8 cellular contexts compared by ENCODE assay signal in genomic region chr15:60477991-60478632, GRCh38. TPM values are rescaled to one million over a fixed set of nuclear protein-coding genes. Genes with fewer than 3 reads are reported as not detected.
A peak's percentile ranks its signal among the peaks of the same experiment; 100 is the strongest.
DNase-seq lines count a peak whose midpoint lies in the region; ATAC-seq and TF ChIP-seq lines count a peak whose summit lies in the region.

No MANE protein-coding gene starts in this region.

- H3K9me3 ChIP-seq in liver (ENCODE audit: control insufficient read depth in 4 of 4, low read length in 3 of 4) (no peaks in the 10 kb centered on the region), thymus (ENCODE audit: control insufficient read depth) (no peaks in the 10 kb centered on the region)

- no peak for ATAC-seq in stimulated activated naive CD8-positive, alpha-beta T cell treated with anti-CD3 and anti-CD28 coated beads, Interleukin-15, Interleukin-2, amounts not matched to agents 100 U/mL and 50 U/mL, for 24 hours
- ATAC-seq in HG03135 (IDR thresholded peaks at IDR 0.05; ENCODE audit: unreplicated experiment): no peak

- H3K36me3 Mint-ChIP-seq in stimulated activated naive CD8-positive, alpha-beta T cell treated with anti-CD3 and anti-CD28 coated beads, Interleukin-15, Interleukin-2, amounts not matched to agents 100 ng/mL and 50 ng/mL, for 24 hours (ENCODE audit: low read depth): peaks cover 30% of the 10 kb centered on the region
- peaks cover 15% of the 10 kb centered on the region for H3K36me3 Mint-ChIP-seq in dendritic cell treated with granulocyte-macrophage colony-stimulating factor and Interleukin-4, amounts not matched to agents 40 ng/mL and 50 ng/mL, for 4 days (ENCODE audit: low read depth)

- no peaks in the 10 kb centered on the region for H3K27me3 ChIP-seq in liver (ENCODE audit: control insufficient read depth in 4 of 4, insufficient read depth in 4 of 4, low read length in 3 of 4)
- H3K27me3 ChIP-seq in thymus (ENCODE audit: control insufficient read depth, insufficient read depth): no peaks in the 10 kb centered on the region

- no peaks in the 10 kb centered on the region for H3K9me3 Mint-ChIP-seq in stimulated activated naive CD8-positive, alpha-beta T cell treated with anti-CD3 and anti-CD28 coated beads, Interleukin-15, Interleukin-2, amounts not matched to agents 100 ng/mL and 50 ng/mL, for 24 hours
- H3K9me3 Mint-ChIP-seq in dendritic cell treated with granulocyte-macrophage colony-stimulating factor and Interleukin-4, amounts not matched to agents 40 ng/mL and 50 ng/mL, for 4 days: no peaks in the 10 kb centered on the region

- H3K4me1 ChIP-seq in liver (ENCODE audit: control insufficient read depth in 4 of 4, insufficient read depth in 4 of 4, low read length in 3 of 4) (peaks cover 15 to 48% (median 33%) of the 10 kb centered on the region in 4 donors), thymus (ENCODE audit: control insufficient read depth, insufficient read depth, low read length) (peaks cover 11% of the 10 kb centered on the region)

- H3K27me3 Mint-ChIP-seq in stimulated activated naive CD8-positive, alpha-beta T cell treated with anti-CD3 and anti-CD28 coated beads, Interleukin-15, Interleukin-2, amounts not matched to agents 100 ng/mL and 50 ng/mL, for 24 hours: no peaks in the 10 kb centered on the region
- H3K27me3 Mint-ChIP-seq in dendritic cell treated with granulocyte-macrophage colony-stimulating factor and Interleukin-4, amounts not matched to agents 40 ng/mL and 50 ng/mL, for 4 days: no peaks in the 10 kb centered on the region

- 14% methylated on average over 9 of the region's 9 CpGs for WGBS in liver
- WGBS in thymus: 20% methylated on average over 9 of the region's 9 CpGs

- intact Hi-C loops in dendritic cell treated with granulocyte-macrophage colony-stimulating factor and Interleukin-4, amounts not matched to agents 40 ng/mL and 50 ng/mL, for 4 days (cut with micrococcal nuclease): loop anchor here (5.0 kb wide), 1 partner anchor 86 kb away; no protein-coding TSS in a partner anchor

- H3K27ac Mint-ChIP-seq in stimulated activated naive CD8-positive, alpha-beta T cell treated with anti-CD3 and anti-CD28 coated beads, Interleukin-15, Interleukin-2, amounts not matched to agents 100 ng/mL and 50 ng/mL, for 24 hours: peak overlapping the region; percentile 99
- H3K27ac Mint-ChIP-seq in dendritic cell treated with granulocyte-macrophage colony-stimulating factor and Interleukin-4, amounts not matched to agents 40 ng/mL and 50 ng/mL, for 4 days: peak overlapping the region; percentile 99

- peaks cover 59% of the 10 kb centered on the region for H3K4me1 Mint-ChIP-seq in stimulated activated naive CD8-positive, alpha-beta T cell treated with anti-CD3 and anti-CD28 coated beads, Interleukin-15, Interleukin-2, amounts not matched to agents 100 ng/mL and 50 ng/mL, for 24 hours (ENCODE audit: low read depth)
- H3K4me1 Mint-ChIP-seq in dendritic cell treated with granulocyte-macrophage colony-stimulating factor and Interleukin-4, amounts not matched to agents 40 ng/mL and 50 ng/mL, for 4 days (ENCODE audit: low read depth): peaks cover 29% of the 10 kb centered on the region

- no peak for DNase-seq in stimulated activated naive CD8-positive, alpha-beta T cell treated with anti-CD3 and anti-CD28 coated beads, Interleukin-15, Interleukin-2, amounts not matched to agents 100 U/mL and 50 U/mL, for 24 hours
- DNase-seq in RKO (ENCODE audit: low spot score): peak; percentile 71
- DNase-seq in SKM-1 treated with dmso at 0.1 percent for 144 hours (lab: John Stamatoyannopoulos, UW; ENCODE audit: unreplicated experiment): no peak

- H3K9ac ChIP-seq in liver (ENCODE audit: low read depth in 1 of 2, low read length in 2 of 2): peak overlapping the region; percentile 56 to 83

- H3K4me3 ChIP-seq in liver (ENCODE audit: low read depth in 1 of 3, low read length in 3 of 3): peak overlapping the region; percentile 68 to 76 (median 74)
- H3K4me3 ChIP-seq in thymus (ENCODE audit: low read length): peak overlapping the region; percentile 64

- H3K36me3 ChIP-seq in liver (ENCODE audit: control insufficient read depth in 4 of 4, insufficient read depth in 3 of 4, low read depth in 1 of 4, low read length in 3 of 4): peaks cover 0 to 12% (median 3%) of the 10 kb centered on the region in 4 donors
- peaks cover under 1% of the 10 kb centered on the region for H3K36me3 ChIP-seq in thymus (ENCODE audit: control insufficient read depth, insufficient read depth)

- H3K27ac ChIP-seq in liver (ENCODE audit: low read depth in 1 of 2, low read length in 2 of 2) (peak overlapping the region; percentile 91 to 93), thymus (ENCODE audit: low read depth) (peak overlapping the region; percentile 95)

- no peak for TF ChIP-seq CTCF in liver (IDR thresholded peaks at IDR 0.05; ENCODE audit: low read depth, low read length, missing input control)

- H3K4me3 Mint-ChIP-seq in stimulated activated naive CD8-positive, alpha-beta T cell treated with anti-CD3 and anti-CD28 coated beads, Interleukin-15, Interleukin-2, amounts not matched to agents 100 ng/mL and 50 ng/mL, for 24 hours: peak overlapping the region; percentile 98
- peak overlapping the region; percentile 99 for H3K4me3 Mint-ChIP-seq in dendritic cell treated with granulocyte-macrophage colony-stimulating factor and Interleukin-4, amounts not matched to agents 40 ng/mL and 50 ng/mL, for 4 days

- no peak for TF ChIP-seq RAD21 in liver (IDR thresholded peaks at IDR 0.05)

TF ChIP-seq in liver, 16 proteins besides CTCF, POLR2A, EP300 and RAD21:
- TF ChIP-seq HNF4A (conservative IDR thresholded peaks at IDR 0.05) (no peak), YY1 (IDR thresholded peaks at IDR 0.05) (no peak), ATF3 (IDR thresholded peaks at IDR 0.05) (no peak), EGR1 (IDR thresholded peaks at IDR 0.05; ENCODE audit: low read depth in 2 of 2) (peak in 1 of 2 donors; percentile 9), FOXA2 (IDR thresholded peaks at IDR 0.05) (no peak), GABPA (IDR thresholded peaks at IDR 0.05 in 1 of 2, conservative IDR thresholded peaks at IDR 0.05 in 1 of 2) (peak in 1 of 2 donors; percentile 13), RXRA (IDR thresholded peaks at IDR 0.05) (no peak)
- TF ChIP-seq, protein P1, sequence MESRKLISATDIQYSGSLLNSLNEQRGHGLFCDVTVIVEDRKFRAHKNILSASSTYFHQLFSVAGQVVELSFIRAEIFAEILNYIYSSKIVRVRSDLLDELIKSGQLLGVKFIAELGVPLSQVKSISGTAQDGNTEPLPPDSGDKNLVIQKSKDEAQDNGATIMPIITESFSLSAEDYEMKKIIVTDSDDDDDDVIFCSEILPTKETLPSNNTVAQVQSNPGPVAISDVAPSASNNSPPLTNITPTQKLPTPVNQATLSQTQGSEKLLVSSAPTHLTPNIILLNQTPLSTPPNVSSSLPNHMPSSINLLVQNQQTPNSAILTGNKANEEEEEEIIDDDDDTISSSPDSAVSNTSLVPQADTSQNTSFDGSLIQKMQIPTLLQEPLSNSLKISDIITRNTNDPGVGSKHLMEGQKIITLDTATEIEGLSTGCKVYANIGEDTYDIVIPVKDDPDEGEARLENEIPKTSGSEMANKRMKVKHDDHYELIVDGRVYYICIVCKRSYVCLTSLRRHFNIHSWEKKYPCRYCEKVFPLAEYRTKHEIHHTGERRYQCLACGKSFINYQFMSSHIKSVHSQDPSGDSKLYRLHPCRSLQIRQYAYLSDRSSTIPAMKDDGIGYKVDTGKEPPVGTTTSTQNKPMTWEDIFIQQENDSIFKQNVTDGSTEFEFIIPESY (IDR thresholded peaks at IDR 0.05): no peak

RNA-seq across cellular contexts. Expression of gene ICE2, which starts 0.8 kb away (rescaled TPM):
- total RNA-seq in liver: 10 to 100 TPM; 19.8 to 26.6 TPM
- polyA plus RNA-seq in liver (10 to 100 TPM in 1 of 2 donors, 1 to 10 TPM in 1; 5.7 to 13.8 TPM), thymus (30.1 TPM)
